In the genomic region with DNA sequence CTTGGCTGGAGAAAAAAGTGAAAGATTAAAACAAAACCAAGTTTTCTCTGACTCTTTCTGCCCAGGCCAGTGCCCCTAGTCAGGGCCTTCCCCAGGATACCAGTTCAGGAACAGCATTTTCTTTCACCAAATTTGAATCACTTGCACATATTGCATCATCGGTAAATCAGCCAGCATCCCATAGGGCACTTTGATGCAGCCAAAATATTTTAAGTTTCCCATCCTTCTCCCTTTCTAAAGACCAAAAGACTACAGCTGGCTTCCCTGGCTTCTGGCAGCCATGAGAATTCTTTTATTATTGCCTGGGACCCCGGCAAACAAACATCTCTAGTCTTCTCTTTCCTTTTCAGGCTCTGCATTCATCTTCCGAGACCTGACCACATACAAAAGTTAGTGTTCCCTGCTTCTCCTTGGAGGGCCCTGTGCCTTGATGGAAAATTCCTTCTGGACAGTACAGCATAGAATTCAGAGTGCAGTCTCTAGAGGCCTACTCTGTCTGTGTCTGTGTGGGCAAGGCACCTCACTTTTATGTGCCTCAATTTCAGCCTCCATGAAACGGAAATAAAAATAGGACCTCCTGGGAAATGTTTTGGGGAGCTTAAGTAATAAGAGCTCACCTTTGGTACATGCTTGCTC, we compare ENCODE assay signal across 21 cellular contexts.
"Had no signal": no experiment of that assay in that cellular context is flagged by ENCODE, and none has a peak within 500 bp of the region (broad histone marks: within the 10 kb centered on the region; RNA-seq: fewer than 3 reads in every experiment).

No MANE protein-coding gene starts in this region.

- H3K4me1 Mint-ChIP-seq: activated CD4-positive, alpha-beta memory T cell treated with anti-CD3 and anti-CD28 coated beads, Interleukin-2, amount 10 ng/mL, durations not matched to agents 7 days and 5 days; activated CD8-positive, alpha-beta memory T cell treated with anti-CD3 and anti-CD28 coated beads, Interleukin-2, amount 10 ng/mL, durations not matched to agents 7 days and 5 days; activated naive CD8-positive, alpha-beta T cell treated with anti-CD3 and anti-CD28 coated beads for 36 hours; endodermal cell; naive thymus-derived CD8-positive, alpha-beta T cell; stimulated activated naive CD8-positive, alpha-beta T cell treated with anti-CD3 and anti-CD28 coated beads, Interleukin-15, amount 100 ng/mL, for 72 hours; T-cell had no signal

- H3K9me3 Mint-ChIP-seq: activated CD4-positive, alpha-beta memory T cell treated with anti-CD3 and anti-CD28 coated beads, Interleukin-2, amount 10 ng/mL, durations not matched to agents 7 days and 5 days; activated naive CD8-positive, alpha-beta T cell treated with anti-CD3 and anti-CD28 coated beads for 36 hours; endodermal cell; stimulated activated naive CD8-positive, alpha-beta T cell treated with anti-CD3 and anti-CD28 coated beads, Interleukin-15, amount 100 ng/mL, for 72 hours; T-cell; type B pancreatic cell had no signal

- H3K4me3 ChIP-seq: cardiac muscle cell, dorsolateral prefrontal cortex, heart left ventricle, pancreas had no signal

- H3K36me3 Mint-ChIP-seq: activated CD8-positive, alpha-beta memory T cell treated with anti-CD3 and anti-CD28 coated beads, Interleukin-2, amount 10 ng/mL, durations not matched to agents 7 days and 5 days; activated naive CD8-positive, alpha-beta T cell treated with anti-CD3 and anti-CD28 coated beads for 36 hours; naive thymus-derived CD8-positive, alpha-beta T cell; T-cell; type B pancreatic cell had no signal

- H3K27me3 ChIP-seq: cardiac muscle cell, dorsolateral prefrontal cortex, heart left ventricle, neutrophil, pancreas had no signal

- H3K27ac Mint-ChIP-seq: activated CD4-positive, alpha-beta memory T cell treated with anti-CD3 and anti-CD28 coated beads, Interleukin-2, amount 10 ng/mL, durations not matched to agents 7 days and 5 days; activated CD8-positive, alpha-beta memory T cell treated with anti-CD3 and anti-CD28 coated beads, Interleukin-2, amount 10 ng/mL, durations not matched to agents 7 days and 5 days; activated naive CD8-positive, alpha-beta T cell treated with anti-CD3 and anti-CD28 coated beads for 36 hours; endodermal cell; naive thymus-derived CD8-positive, alpha-beta T cell; stimulated activated naive CD8-positive, alpha-beta T cell treated with anti-CD3 and anti-CD28 coated beads, Interleukin-15, amount 100 ng/mL, for 72 hours; T-cell; type B pancreatic cell had no signal

- ATAC-seq: activated CD8-positive, alpha-beta memory T cell treated with anti-CD3 and anti-CD28 coated beads, Interleukin-2, amount 10 ng/mL, durations not matched to agents 7 days and 5 days; naive thymus-derived CD8-positive, alpha-beta T cell; pancreas; stimulated activated naive CD8-positive, alpha-beta T cell treated with anti-CD3 and anti-CD28 coated beads, Interleukin-15, amount 100 ng/mL, for 72 hours; T-cell had no signal

- H3K4me1 ChIP-seq: heart left ventricle, pancreas had no signal

- DNase-seq: activated CD4-positive, alpha-beta memory T cell treated with anti-CD3 and anti-CD28 coated beads, Interleukin-2, amount 10 ng/mL, durations not matched to agents 7 days and 5 days; activated CD4-positive, alpha-beta T cell treated with anti-CD3 and anti-CD28 coated beads for 48 hours; activated CD4-positive, CD25-positive, alpha-beta regulatory T cell; activated CD8-positive, alpha-beta memory T cell treated with anti-CD3 and anti-CD28 coated beads, Interleukin-2, amount 10 ng/mL, durations not matched to agents 7 days and 5 days; activated naive CD4-positive, alpha-beta T cell; activated naive CD8-positive, alpha-beta T cell treated with anti-CD3 and anti-CD28 coated beads for 36 hours; amniotic stem cell; dorsolateral prefrontal cortex; endodermal cell; foreskin melanocyte; heart left ventricle; mesendoderm; naive thymus-derived CD8-positive, alpha-beta T cell; pancreas; stimulated activated CD4-positive, alpha-beta T cell treated with anti-CD3 and anti-CD28 coated beads, Interleukin-2, amount 100 ng/mL, for 24 hours; stimulated activated naive CD8-positive, alpha-beta T cell treated with anti-CD3 and anti-CD28 coated beads, Interleukin-15, amount 100 ng/mL, for 72 hours; T-cell had no signal

- H3K27ac ChIP-seq: cardiac muscle cell, epithelial cell of prostate, neutrophil, pancreas had no signal

- H3K9me3 ChIP-seq: heart left ventricle, neutrophil, pancreas had no signal

- H3K36me3 ChIP-seq: cardiac muscle cell, heart left ventricle, neutrophil, pancreas had no signal

- H3K4me3 Mint-ChIP-seq: activated CD4-positive, alpha-beta memory T cell treated with anti-CD3 and anti-CD28 coated beads, Interleukin-2, amount 10 ng/mL, durations not matched to agents 7 days and 5 days; activated CD8-positive, alpha-beta memory T cell treated with anti-CD3 and anti-CD28 coated beads, Interleukin-2, amount 10 ng/mL, durations not matched to agents 7 days and 5 days; activated naive CD8-positive, alpha-beta T cell treated with anti-CD3 and anti-CD28 coated beads for 36 hours; endodermal cell; naive thymus-derived CD8-positive, alpha-beta T cell; stimulated activated naive CD8-positive, alpha-beta T cell treated with anti-CD3 and anti-CD28 coated beads, Interleukin-15, amount 100 ng/mL, for 72 hours; T-cell; type B pancreatic cell had no signal
